ENCODE assay signal across 1 cellular context in genomic region chr11:9460322-9461067, GRCh38.
TF ChIP-seq lines count a peak whose summit lies in the region.

ZNF143 (plus strand) TSS chr11:9461012; CDS start chr11:9471309, 10,297 bp downstream.

TF ChIP-seq in HepG2, 621 proteins besides CTCF, POLR2A, EP300 and RAD21 (continued from another document and continues in another):
- TF ChIP-seq ZNF142 (CRISPR knock-in tag; IDR thresholded peaks at IDR 0.05) (peak; percentile 30; the same call in 1 of the 2 replicates), ETV5 (CRISPR knock-in tag; IDR thresholded peaks at IDR 0.05; ENCODE audit: borderline replicate concordance) (0 out of 2 replicates have a peak, but pooled peaks have one; percentile 14), SNAPC4 (CRISPR knock-in tag; IDR thresholded peaks at IDR 0.05) (no peak; the same call in 1 of the 2 replicates), DMAP1 (CRISPR knock-in tag; IDR thresholded peaks at IDR 0.05) (peak; percentile 96; the same call in 1 of the 2 replicates), U2AF2 (IDR thresholded peaks at IDR 0.05; ENCODE audit: low read depth, low read length) (no peak), KDM5B (CRISPR knock-in tag; IDR thresholded peaks at IDR 0.05; ENCODE audit: borderline replicate concordance) (no peak; the same call in 1 of the 2 replicates), ARID4A (CRISPR knock-in tag; IDR thresholded peaks at IDR 0.05; ENCODE audit: borderline replicate concordance) (peak; percentile 60), DMTF1 (CRISPR knock-in tag; IDR thresholded peaks at IDR 0.05) (no peak), ZNF275 (CRISPR knock-in tag; IDR thresholded peaks at IDR 0.05; ENCODE audit: borderline replicate concordance) (no peak), SNAPC2 (CRISPR knock-in tag; IDR thresholded peaks at IDR 0.05) (0 out of 2 replicates have a peak, but pooled peaks have one; percentile 26), ZNF318 (CRISPR knock-in tag; IDR thresholded peaks at IDR 0.05) (no peak), BORCS8-MEF2B (CRISPR knock-in tag; IDR thresholded peaks at IDR 0.05) (peak; percentile 65; the same call in 1 of the 2 replicates), BHLHE40 (IDR thresholded peaks at IDR 0.05; ENCODE audit: low read length) (no peak), ARNT (IDR thresholded peaks at IDR 0.05) (no peak), FOXJ3 (CRISPR knock-in tag; IDR thresholded peaks at IDR 0.05; ENCODE audit: borderline replicate concordance) (no peak), ZNF790 (CRISPR knock-in tag; IDR thresholded peaks at IDR 0.05; ENCODE audit: borderline replicate concordance) (peak; percentile 55; the same call in 1 of the 2 replicates), HHEX (CRISPR knock-in tag; IDR thresholded peaks at IDR 0.05) (no peak), ZNF775 (CRISPR knock-in tag; IDR thresholded peaks at IDR 0.05; ENCODE audit: borderline replicate concordance) (no peak), MEIS1 (CRISPR knock-in tag; IDR thresholded peaks at IDR 0.05; ENCODE audit: borderline replicate concordance) (no peak; the same call in none of the 2 replicates)
